Comparison of ENCODE assay signal across 14 cellular contexts in genomic region chr17:9231449-9232154, GRCh38.
DNase-seq lines count a peak whose midpoint lies in the region; ATAC-seq and TF ChIP-seq lines count a peak whose summit lies in the region.
"Had no signal": no experiment of that assay in that cellular context is flagged by ENCODE, and none has a peak within 500 bp of the region (broad histone marks: within the 10 kb centered on the region; RNA-seq: fewer than 3 reads in every experiment).

No MANE protein-coding gene starts in this region.

- ATAC-seq in right cardiac atrium: no peak
- ATAC-seq in heart right ventricle: no peak
- no peak for ATAC-seq in HG03039 (IDR thresholded peaks at IDR 0.05; ENCODE audit: unreplicated experiment)
- ATAC-seq in HG02870 (IDR thresholded peaks at IDR 0.05; ENCODE audit: unreplicated experiment): no peak
- ATAC-seq: CD8-positive, alpha-beta T cell had no signal

- no peak overlapping the region for H3K4me3 Mint-ChIP-seq in glutamatergic neuron (ENCODE audit: unreplicated experiment)
- H3K4me3 Mint-ChIP-seq: CD14-positive monocyte; CD8-positive, alpha-beta T cell had no signal

- no peaks in the 10 kb centered on the region for H3K36me3 ChIP-seq in heart right ventricle
- H3K36me3 ChIP-seq in spleen: no peaks in the 10 kb centered on the region

- no peak overlapping the region for H3K27ac ChIP-seq in right cardiac atrium (ENCODE audit: low read length)
- H3K27ac ChIP-seq in heart right ventricle: no peak overlapping the region
- H3K27ac ChIP-seq in spleen: no peak overlapping the region
- H3K27ac ChIP-seq: 22Rv1 had no signal

- H3K36me3 Mint-ChIP-seq in glutamatergic neuron (ENCODE audit: unreplicated experiment): no peaks in the 10 kb centered on the region
- H3K36me3 Mint-ChIP-seq: CD14-positive monocyte; CD8-positive, alpha-beta T cell had no signal

- no peaks in the 10 kb centered on the region for H3K9me3 Mint-ChIP-seq in glutamatergic neuron (ENCODE audit: unreplicated experiment)
- H3K9me3 Mint-ChIP-seq: CD8-positive, alpha-beta T cell had no signal

- TF ChIP-seq CTCF in heart right ventricle (IDR thresholded peaks at IDR 0.05): no peak
- TF ChIP-seq CTCF in glutamatergic neuron (IDR thresholded peaks at IDR 0.05; ENCODE audit: partially characterized antibody, unreplicated experiment): no peak
- TF ChIP-seq CTCF in spleen (IDR thresholded peaks at IDR 0.05 in 8 of 11, conservative IDR thresholded peaks at IDR 0.05 in 3 of 11): no peak

- DNase-seq in right cardiac atrium: peak in 2 of 3 donors; percentile 52 to 65
- DNase-seq in heart right ventricle: no peak
- DNase-seq in glutamatergic neuron: peak; percentile 17
- DNase-seq in spleen: peak; percentile 71
- DNase-seq in GOT3 (lab: John Stamatoyannopoulos, UW): no peak
- DNase-seq in activated gamma-delta T cell treated with Interleukin-2 at 50 U/mL for 16 hours: no peak
- DNase-seq: Caco-2; CD8-positive, alpha-beta T cell; DND-41; GDM1 had no signal

- no peak for TF ChIP-seq POLR2A in spleen (IDR thresholded peaks at IDR 0.05)

- intact Hi-C loops in right cardiac atrium (cut with DNase I) (no loop called here), heart right ventricle (cut with DNase I) (no loop called here), spleen (cut with DNase I; ENCODE audit: low total_unique reads) (no loop called here)

- H3K27me3 ChIP-seq in right cardiac atrium (ENCODE audit: control insufficient read depth, insufficient read depth): no peaks in the 10 kb centered on the region
- peaks cover 0 to 28% (median 0%) of the 10 kb centered on the region in 7 donors for H3K27me3 ChIP-seq in heart right ventricle
- H3K27me3 ChIP-seq in spleen (replicated peaks in 1 of 7): peaks cover 0 to 62% (median 20%) of the 10 kb centered on the region in 7 donors

- H3K4me1 Mint-ChIP-seq in glutamatergic neuron (ENCODE audit: low read depth, unreplicated experiment): no peaks in the 10 kb centered on the region
- H3K4me1 Mint-ChIP-seq: CD14-positive monocyte had no signal

- H3K27me3 Mint-ChIP-seq in glutamatergic neuron (ENCODE audit: unreplicated experiment): no peaks in the 10 kb centered on the region

- no peak overlapping the region for H3K4me3 ChIP-seq in right cardiac atrium (ENCODE audit: low read length)
- no peak overlapping the region for H3K4me3 ChIP-seq in heart right ventricle
- H3K4me3 ChIP-seq in spleen: no peak overlapping the region

- no peaks in the 10 kb centered on the region for H3K4me1 ChIP-seq in right cardiac atrium (ENCODE audit: control insufficient read depth, insufficient read depth, low read length)
- peaks cover 0 to 7% (median 3%) of the 10 kb centered on the region in 9 donors for H3K4me1 ChIP-seq in heart right ventricle
- peaks cover 0 to 2% (median 0%) of the 10 kb centered on the region in 6 donors for H3K4me1 ChIP-seq in spleen
- H3K4me1 ChIP-seq: Caco-2 had no signal

- H3K27ac Mint-ChIP-seq in glutamatergic neuron (ENCODE audit: unreplicated experiment): no peak overlapping the region
- H3K27ac Mint-ChIP-seq: CD14-positive monocyte; CD8-positive, alpha-beta T cell had no signal

- WGBS in right cardiac atrium: 83% methylated on average over 23 of the region's 23 CpGs
- 84 to 89% methylated on average over 23 of the region's 23 CpGs for WGBS in heart right ventricle, 2 donors
- 83 to 92% (median 92%) methylated on average over 17 to 23 of the region's 23 CpGs for WGBS in spleen, 5 donors

- H3K9me3 ChIP-seq in right cardiac atrium (ENCODE audit: control insufficient read depth, low read length): no peaks in the 10 kb centered on the region
- no peaks in the 10 kb centered on the region for H3K9me3 ChIP-seq in heart right ventricle
- no peaks in the 10 kb centered on the region for H3K9me3 ChIP-seq in spleen
- H3K9me3 ChIP-seq: Caco-2 had no signal

Comparison
In these comparisons a context has a peak if more than half of its experiments do, and no peak if none do; other contexts are left out.
1. DNase-seq: peak in right cardiac atrium (2 of 3), glutamatergic neuron (single experiment) and spleen (single experiment); none in heart right ventricle (0 of 2), GOT3 (single experiment) and activated gamma-delta T cell treated with Interleukin-2 at 50 U/mL for 16 hours (single experiment).